In the genomic region with DNA sequence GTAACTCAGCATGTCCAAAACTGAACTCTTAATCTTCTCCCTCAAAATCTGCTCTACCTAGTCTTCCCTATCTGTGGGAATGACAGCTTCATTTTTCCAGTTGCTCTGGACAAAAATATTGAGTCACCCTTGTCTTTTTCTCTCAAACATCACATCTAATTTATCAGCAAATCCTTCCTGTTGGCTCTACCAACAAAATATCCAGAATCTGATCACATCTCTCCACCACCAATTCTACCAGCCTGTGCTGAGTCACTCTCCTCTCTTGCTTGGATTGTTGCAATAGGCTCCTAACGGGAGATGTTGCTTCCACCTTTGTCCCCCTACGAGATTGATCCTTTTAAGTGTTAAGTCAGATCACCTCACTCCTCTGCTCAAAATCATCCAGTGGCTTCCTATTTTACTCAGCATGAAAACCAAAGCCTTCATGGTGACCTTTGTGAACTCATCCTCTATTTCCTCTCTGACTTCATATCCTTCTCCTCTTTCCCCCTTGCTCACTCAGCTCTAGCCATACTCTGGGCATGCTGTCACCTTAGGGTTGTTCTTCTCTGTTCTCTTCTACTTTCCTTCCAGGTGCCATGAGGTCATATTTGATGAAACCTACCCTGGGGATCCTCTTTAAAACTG, we compare ENCODE assay signal across 15 cellular contexts. TPM values are rescaled to one million over a fixed set of nuclear protein-coding genes. Genes with fewer than 3 reads are reported as not detected.
DNase-seq lines count a peak whose midpoint lies in the region; ATAC-seq lines count a peak whose summit lies in the region.
"Had no signal": no experiment of that assay in that cellular context is flagged by ENCODE, and none has a peak within 500 bp of the region (broad histone marks: within the 10 kb centered on the region; RNA-seq: fewer than 3 reads in every experiment).

No MANE protein-coding gene starts in this region.

- H3K36me3 Mint-ChIP-seq in activated naive CD8-positive, alpha-beta T cell treated with anti-CD3 and anti-CD28 coated beads, Interleukin-2, amount 10 ng/mL, durations not matched to agents 7 days and 5 days, result no peaks in the 10 kb centered on the region
- no peaks in the 10 kb centered on the region for H3K36me3 Mint-ChIP-seq in activated naive CD8-positive, alpha-beta T cell treated with anti-CD3 and anti-CD28 coated beads for 36 hours
- H3K36me3 Mint-ChIP-seq in activated naive CD8-positive, alpha-beta T cell treated with anti-CD3 and anti-CD28 coated beads, Interleukin-2, amount 50 U/mL, for 24 hours (ENCODE audit: low read depth), result no peaks in the 10 kb centered on the region
- H3K36me3 Mint-ChIP-seq in stimulated activated effector memory CD8-positive, alpha-beta T cell treated with anti-CD3 and anti-CD28 coated beads, Interleukin-12 subunit alpha, Interleukin-12 subunit beta, amount 100 ng/mL, for 72 hours, result no peaks in the 10 kb centered on the region
- H3K36me3 Mint-ChIP-seq: naive B cell had no signal

- no peaks in the 10 kb centered on the region for H3K9me3 Mint-ChIP-seq in activated naive CD8-positive, alpha-beta T cell treated with anti-CD3 and anti-CD28 coated beads, Interleukin-2, amount 10 ng/mL, durations not matched to agents 7 days and 5 days
- peaks cover 5% of the 10 kb centered on the region for H3K9me3 Mint-ChIP-seq in activated naive CD8-positive, alpha-beta T cell treated with anti-CD3 and anti-CD28 coated beads for 36 hours
- no peaks in the 10 kb centered on the region for H3K9me3 Mint-ChIP-seq in activated naive CD8-positive, alpha-beta T cell treated with anti-CD3 and anti-CD28 coated beads, Interleukin-2, amount 50 U/mL, for 24 hours
- H3K9me3 Mint-ChIP-seq in stimulated activated effector memory CD8-positive, alpha-beta T cell treated with anti-CD3 and anti-CD28 coated beads, Interleukin-12 subunit alpha, Interleukin-12 subunit beta, amount 100 ng/mL, for 72 hours, result no peaks in the 10 kb centered on the region

- POLR2A ChIA-PET in activated naive CD8-positive, alpha-beta T cell treated with anti-CD3 and anti-CD28 coated beads, Interleukin-2, amount 10 ng/mL, durations not matched to agents 7 days and 5 days (lab: Charles Lee), result no interaction called here

- DNase-seq in activated naive CD8-positive, alpha-beta T cell treated with anti-CD3 and anti-CD28 coated beads, Interleukin-2, amount 10 ng/mL, durations not matched to agents 7 days and 5 days, result no peak
- no peak for DNase-seq in activated naive CD8-positive, alpha-beta T cell treated with anti-CD3 and anti-CD28 coated beads for 36 hours
- no peak for DNase-seq in activated naive CD8-positive, alpha-beta T cell treated with anti-CD3 and anti-CD28 coated beads, Interleukin-2, amount 50 U/mL, for 24 hours
- no peak for DNase-seq in stimulated activated effector memory CD8-positive, alpha-beta T cell treated with anti-CD3 and anti-CD28 coated beads, Interleukin-12 subunit alpha, Interleukin-12 subunit beta, amount 100 ng/mL, for 72 hours (ENCODE audit: low spot score in 2 of 2)
- DNase-seq in left lobe of liver (ENCODE audit: low spot score) (no peak), pons (ENCODE audit: low spot score) (no peak), MG63 (no peak)
- DNase-seq: activated effector memory CD4-positive, alpha-beta T cell treated with anti-CD3 and anti-CD28 coated beads, Interleukin-2, amount 50 U/mL, for 16 hours; effector memory CD4-positive, alpha-beta T cell; naive B cell; NCI-H526; T1000 had no signal

- no peak overlapping the region for H3K4me3 Mint-ChIP-seq in activated naive CD8-positive, alpha-beta T cell treated with anti-CD3 and anti-CD28 coated beads, Interleukin-2, amount 10 ng/mL, durations not matched to agents 7 days and 5 days
- no peak overlapping the region for H3K4me3 Mint-ChIP-seq in activated naive CD8-positive, alpha-beta T cell treated with anti-CD3 and anti-CD28 coated beads for 36 hours
- H3K4me3 Mint-ChIP-seq in activated naive CD8-positive, alpha-beta T cell treated with anti-CD3 and anti-CD28 coated beads, Interleukin-2, amount 50 U/mL, for 24 hours, result no peak overlapping the region
- H3K4me3 Mint-ChIP-seq in stimulated activated effector memory CD8-positive, alpha-beta T cell treated with anti-CD3 and anti-CD28 coated beads, Interleukin-12 subunit alpha, Interleukin-12 subunit beta, amount 100 ng/mL, for 72 hours, result no peak overlapping the region
- H3K4me3 Mint-ChIP-seq: B cell, naive B cell had no signal

- no peak overlapping the region for H3K4me3 ChIP-seq in MG63

- peak; percentile 52 for ATAC-seq in activated naive CD8-positive, alpha-beta T cell treated with anti-CD3 and anti-CD28 coated beads, Interleukin-2, amount 10 ng/mL, durations not matched to agents 7 days and 5 days (ENCODE audit: low read depth)
- ATAC-seq in HG03558 (IDR thresholded peaks at IDR 0.05; ENCODE audit: extremely low read depth, unreplicated experiment) (peak; percentile 40), left lobe of liver (no peak)
- peak; percentile 82 for ATAC-seq in activated naive CD8-positive, alpha-beta T cell treated with anti-CD3 and anti-CD28 coated beads, Interleukin-2, amount 50 U/mL, for 24 hours
- ATAC-seq in stimulated activated effector memory CD8-positive, alpha-beta T cell treated with anti-CD3 and anti-CD28 coated beads, Interleukin-12 subunit alpha, Interleukin-12 subunit beta, amount 100 ng/mL, for 72 hours, result peak; percentile 92
- ATAC-seq: HCT116 had no signal

- H3K4me1 Mint-ChIP-seq in activated naive CD8-positive, alpha-beta T cell treated with anti-CD3 and anti-CD28 coated beads, Interleukin-2, amount 10 ng/mL, durations not matched to agents 7 days and 5 days, result peaks cover 12% of the 10 kb centered on the region
- H3K4me1 Mint-ChIP-seq in activated naive CD8-positive, alpha-beta T cell treated with anti-CD3 and anti-CD28 coated beads for 36 hours, result peaks cover 11% of the 10 kb centered on the region
- H3K4me1 Mint-ChIP-seq in activated naive CD8-positive, alpha-beta T cell treated with anti-CD3 and anti-CD28 coated beads, Interleukin-2, amount 50 U/mL, for 24 hours, result peaks cover 10% of the 10 kb centered on the region
- peaks cover 18% of the 10 kb centered on the region for H3K4me1 Mint-ChIP-seq in stimulated activated effector memory CD8-positive, alpha-beta T cell treated with anti-CD3 and anti-CD28 coated beads, Interleukin-12 subunit alpha, Interleukin-12 subunit beta, amount 100 ng/mL, for 72 hours

- H3K27ac Mint-ChIP-seq in activated naive CD8-positive, alpha-beta T cell treated with anti-CD3 and anti-CD28 coated beads, Interleukin-2, amount 10 ng/mL, durations not matched to agents 7 days and 5 days, result no peak overlapping the region
- H3K27ac Mint-ChIP-seq in activated naive CD8-positive, alpha-beta T cell treated with anti-CD3 and anti-CD28 coated beads for 36 hours, result no peak overlapping the region
- no peak overlapping the region for H3K27ac Mint-ChIP-seq in activated naive CD8-positive, alpha-beta T cell treated with anti-CD3 and anti-CD28 coated beads, Interleukin-2, amount 50 U/mL, for 24 hours
- no peak overlapping the region for H3K27ac Mint-ChIP-seq in stimulated activated effector memory CD8-positive, alpha-beta T cell treated with anti-CD3 and anti-CD28 coated beads, Interleukin-12 subunit alpha, Interleukin-12 subunit beta, amount 100 ng/mL, for 72 hours
- H3K27ac Mint-ChIP-seq: B cell, naive B cell had no signal

- no peaks in the 10 kb centered on the region for H3K36me3 ChIP-seq in MG63

- peaks cover 33% of the 10 kb centered on the region for H3K27me3 ChIP-seq in MG63

- peaks cover 60% of the 10 kb centered on the region for H3K27me3 Mint-ChIP-seq in activated naive CD8-positive, alpha-beta T cell treated with anti-CD3 and anti-CD28 coated beads, Interleukin-2, amount 10 ng/mL, durations not matched to agents 7 days and 5 days
- peaks cover 58% of the 10 kb centered on the region for H3K27me3 Mint-ChIP-seq in activated naive CD8-positive, alpha-beta T cell treated with anti-CD3 and anti-CD28 coated beads for 36 hours
- peaks cover 51% of the 10 kb centered on the region for H3K27me3 Mint-ChIP-seq in activated naive CD8-positive, alpha-beta T cell treated with anti-CD3 and anti-CD28 coated beads, Interleukin-2, amount 50 U/mL, for 24 hours

- no peaks in the 10 kb centered on the region for H3K9me3 ChIP-seq in MG63

RNA-seq across cellular contexts. Expression of gene SMYD2, which starts 21.5 kb away (rescaled TPM):
- 10 to 100 TPM; 38.1 to 41.6 TPM for total RNA-seq in activated naive CD8-positive, alpha-beta T cell treated with anti-CD3 and anti-CD28 coated beads, Interleukin-2, amount 10 ng/mL, durations not matched to agents 7 days and 5 days
- 10 to 100 TPM; 37.0 to 38.4 TPM for total RNA-seq in activated naive CD8-positive, alpha-beta T cell treated with anti-CD3 and anti-CD28 coated beads for 36 hours
- total RNA-seq in left lobe of liver, result 20.6 TPM
- total RNA-seq in MG63 (2014; rRNA removed; shearing (Covaris generic); ENCODE audit: low replicate concordance), result 52.0 and 73.4 TPM in 2 replicates
